Comparison of ENCODE assay signal across 8 cellular contexts in the genomic region with DNA sequence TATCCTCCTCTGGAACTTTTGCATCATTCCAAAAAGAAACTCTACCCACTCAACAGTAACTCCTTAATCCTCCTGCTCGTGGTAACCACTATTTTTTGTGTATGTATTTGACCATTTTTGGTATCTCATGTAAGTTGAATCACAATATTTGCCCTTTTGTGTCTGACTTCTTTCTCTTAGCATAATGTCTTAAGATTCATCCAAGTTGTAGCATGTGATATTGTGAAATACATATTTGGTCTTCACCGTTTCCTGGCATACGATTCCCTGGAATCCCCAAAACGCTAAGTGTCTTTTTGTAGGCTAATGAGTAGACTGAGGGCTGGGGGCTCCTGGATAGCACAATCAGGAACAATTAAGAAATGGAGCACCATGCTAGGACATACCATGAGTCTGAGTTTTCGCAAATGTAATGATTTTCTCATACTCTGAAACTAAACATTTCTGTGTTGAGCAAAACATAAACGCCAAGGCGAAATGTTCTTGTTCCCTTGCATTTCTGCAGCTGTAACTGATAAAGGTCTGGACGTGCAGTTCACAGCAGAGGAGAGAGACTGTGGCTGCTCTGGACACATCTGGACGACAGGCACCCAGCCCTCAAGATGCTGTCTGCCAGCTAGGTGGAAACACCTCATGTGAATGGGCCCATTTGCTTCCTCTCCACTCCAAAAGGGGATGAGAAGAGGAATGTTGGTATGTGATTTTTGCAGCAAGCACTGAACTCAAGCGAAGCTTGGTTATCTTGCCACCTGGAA. TPM values are rescaled to one million over a fixed set of nuclear protein-coding genes. Genes with fewer than 3 reads are reported as not detected.
DNase-seq lines count a peak whose midpoint lies in the region; ATAC-seq and TF ChIP-seq lines count a peak whose summit lies in the region.

No MANE protein-coding gene starts in this region.

- H3K27ac Mint-ChIP-seq in activated CD4-positive, alpha-beta T cell treated with anti-CD3 and anti-CD28 coated beads, Interleukin-2, amount 10 ng/mL, durations not matched to agents 24 days and 14 days, result peak overlapping the region; percentile 54
- H3K27ac Mint-ChIP-seq in activated CD4-positive, alpha-beta memory T cell treated with anti-CD3 and anti-CD28 coated beads, Interleukin-2, amount 10 ng/mL, durations not matched to agents 7 days and 5 days, result peak overlapping the region; percentile 58
- peak overlapping the region; percentile 11 for H3K27ac Mint-ChIP-seq in stimulated activated memory B cell treated with anti-CD40 and anti-IgM and Interleukin-4, amounts not matched to agents 10 μg/mL and 1 μg/mL and 100 μg/mL, for 72 hours

- peaks cover 16% of the 10 kb centered on the region for H3K36me3 Mint-ChIP-seq in activated CD4-positive, alpha-beta T cell treated with anti-CD3 and anti-CD28 coated beads, Interleukin-2, amount 10 ng/mL, durations not matched to agents 24 days and 14 days (ENCODE audit: low read depth)
- H3K36me3 Mint-ChIP-seq in activated CD4-positive, alpha-beta memory T cell treated with anti-CD3 and anti-CD28 coated beads, Interleukin-2, amount 10 ng/mL, durations not matched to agents 7 days and 5 days (ENCODE audit: low read depth), result peaks cover 32% of the 10 kb centered on the region
- H3K36me3 Mint-ChIP-seq in stimulated activated memory B cell treated with anti-CD40 and anti-IgM and Interleukin-4, amounts not matched to agents 10 μg/mL and 1 μg/mL and 100 μg/mL, for 72 hours, result peaks cover 8% of the 10 kb centered on the region

- ATAC-seq in stimulated activated memory B cell treated with anti-CD40 and anti-IgM and Interleukin-4, amounts not matched to agents 10 μg/mL and 1 μg/mL and 100 μg/mL, for 72 hours, result no peak
- ATAC-seq in HG03565 (IDR thresholded peaks at IDR 0.05; ENCODE audit: unreplicated experiment), result no peak
- ATAC-seq in activated CD4-positive, CD25-positive, alpha-beta regulatory T cell treated with anti-CD3 and anti-CD28 coated beads, Interleukin-2, amount 50 U/mL, for 24 hours, result no peak

- H3K4me3 Mint-ChIP-seq in activated CD4-positive, alpha-beta T cell treated with anti-CD3 and anti-CD28 coated beads, Interleukin-2, amount 10 ng/mL, durations not matched to agents 24 days and 14 days, result peak overlapping the region; percentile 51
- peak overlapping the region; percentile 15 for H3K4me3 Mint-ChIP-seq in activated CD4-positive, alpha-beta memory T cell treated with anti-CD3 and anti-CD28 coated beads, Interleukin-2, amount 10 ng/mL, durations not matched to agents 7 days and 5 days
- H3K4me3 Mint-ChIP-seq in stimulated activated memory B cell treated with anti-CD40 and anti-IgM and Interleukin-4, amounts not matched to agents 10 μg/mL and 1 μg/mL and 100 μg/mL, for 72 hours, result peak overlapping the region; percentile 18

- no peaks in the 10 kb centered on the region for H3K9me3 Mint-ChIP-seq in activated CD4-positive, alpha-beta T cell treated with anti-CD3 and anti-CD28 coated beads, Interleukin-2, amount 10 ng/mL, durations not matched to agents 24 days and 14 days
- no peaks in the 10 kb centered on the region for H3K9me3 Mint-ChIP-seq in activated CD4-positive, alpha-beta memory T cell treated with anti-CD3 and anti-CD28 coated beads, Interleukin-2, amount 10 ng/mL, durations not matched to agents 7 days and 5 days
- no peaks in the 10 kb centered on the region for H3K9me3 Mint-ChIP-seq in stimulated activated memory B cell treated with anti-CD40 and anti-IgM and Interleukin-4, amounts not matched to agents 10 μg/mL and 1 μg/mL and 100 μg/mL, for 72 hours

- POLR2A ChIA-PET in activated CD4-positive, alpha-beta memory T cell treated with anti-CD3 and anti-CD28 coated beads, Interleukin-2, amount 10 ng/mL, durations not matched to agents 7 days and 5 days (lab: Charles Lee), result interaction anchor here (1.0 to 1.3 kb wide), 5 partner anchors 12 to 170 kb away, joined by 3 to 7 read pairs (median 4); a partner anchor contains a TSS

- H3K4me1 Mint-ChIP-seq in activated CD4-positive, alpha-beta T cell treated with anti-CD3 and anti-CD28 coated beads, Interleukin-2, amount 10 ng/mL, durations not matched to agents 24 days and 14 days, result peaks cover 84% of the 10 kb centered on the region
- H3K4me1 Mint-ChIP-seq in activated CD4-positive, alpha-beta memory T cell treated with anti-CD3 and anti-CD28 coated beads, Interleukin-2, amount 10 ng/mL, durations not matched to agents 7 days and 5 days, result peaks cover 89% of the 10 kb centered on the region
- peaks cover 99% of the 10 kb centered on the region for H3K4me1 Mint-ChIP-seq in stimulated activated memory B cell treated with anti-CD40 and anti-IgM and Interleukin-4, amounts not matched to agents 10 μg/mL and 1 μg/mL and 100 μg/mL, for 72 hours

- H3K27me3 Mint-ChIP-seq in activated CD4-positive, alpha-beta T cell treated with anti-CD3 and anti-CD28 coated beads, Interleukin-2, amount 10 ng/mL, durations not matched to agents 24 days and 14 days, result no peaks in the 10 kb centered on the region
- H3K27me3 Mint-ChIP-seq in activated CD4-positive, alpha-beta memory T cell treated with anti-CD3 and anti-CD28 coated beads, Interleukin-2, amount 10 ng/mL, durations not matched to agents 7 days and 5 days, result no peaks in the 10 kb centered on the region
- H3K27me3 Mint-ChIP-seq in stimulated activated memory B cell treated with anti-CD40 and anti-IgM and Interleukin-4, amounts not matched to agents 10 μg/mL and 1 μg/mL and 100 μg/mL, for 72 hours, result no peaks in the 10 kb centered on the region

- H3K4me3 ChIP-seq in fibroblast of villous mesenchyme (ENCODE audit: low read depth, low read length), result peak overlapping the region; percentile 10

- DNase-seq in activated CD4-positive, alpha-beta T cell treated with anti-CD3 and anti-CD28 coated beads, Interleukin-2, amount 10 ng/mL, durations not matched to agents 24 days and 14 days, result no peak
- no peak for DNase-seq in activated CD4-positive, alpha-beta T cell treated with anti-CD3 and anti-CD28 coated beads, Interleukin-2, amount 50 U/mL, for 4 hours
- DNase-seq in activated CD4-positive, alpha-beta memory T cell treated with anti-CD3 and anti-CD28 coated beads, Interleukin-2, amount 10 ng/mL, durations not matched to agents 7 days and 5 days, result no peak
- peak; percentile 93 for DNase-seq in fibroblast of villous mesenchyme (ENCODE audit: low read depth)
- DNase-seq in midbrain (lab: John Stamatoyannopoulos, UW), result no peak

- CTCF ChIA-PET in activated CD4-positive, alpha-beta memory T cell treated with anti-CD3 and anti-CD28 coated beads, Interleukin-2, amount 10 ng/mL, durations not matched to agents 7 days and 5 days (lab: Charles Lee), result no interaction called here

- no peak for TF ChIP-seq CTCF in fibroblast of villous mesenchyme (IDR thresholded peaks at IDR 0.05; ENCODE audit: insufficient read depth, low read depth, low read length)

- intact Hi-C loops in activated CD4-positive, alpha-beta T cell treated with anti-CD3 and anti-CD28 coated beads, Interleukin-2, amount 10 ng/mL, durations not matched to agents 24 days and 14 days (cut with micrococcal nuclease), result loop anchor here (5.0 kb wide), 2 partner anchors 83 to 123 kb away; a partner anchor contains a TSS

RNA-seq across cellular contexts. Expression of a gene that starts 38.4 kb away (rescaled TPM):
- total RNA-seq in activated CD4-positive, alpha-beta T cell treated with anti-CD3 and anti-CD28 coated beads, Interleukin-2, amount 10 ng/mL, durations not matched to agents 24 days and 14 days, result 109 TPM in 2 replicates
- total RNA-seq in activated CD4-positive, alpha-beta memory T cell treated with anti-CD3 and anti-CD28 coated beads, Interleukin-2, amount 10 ng/mL, durations not matched to agents 7 days and 5 days, result 100 to 1,000 TPM; 103 to 110 TPM
- 25.8 and 26.3 TPM in 2 replicates for total RNA-seq in fibroblast of villous mesenchyme
